Comparison of ENCODE assay signal across 24 cellular contexts in the genomic region with DNA sequence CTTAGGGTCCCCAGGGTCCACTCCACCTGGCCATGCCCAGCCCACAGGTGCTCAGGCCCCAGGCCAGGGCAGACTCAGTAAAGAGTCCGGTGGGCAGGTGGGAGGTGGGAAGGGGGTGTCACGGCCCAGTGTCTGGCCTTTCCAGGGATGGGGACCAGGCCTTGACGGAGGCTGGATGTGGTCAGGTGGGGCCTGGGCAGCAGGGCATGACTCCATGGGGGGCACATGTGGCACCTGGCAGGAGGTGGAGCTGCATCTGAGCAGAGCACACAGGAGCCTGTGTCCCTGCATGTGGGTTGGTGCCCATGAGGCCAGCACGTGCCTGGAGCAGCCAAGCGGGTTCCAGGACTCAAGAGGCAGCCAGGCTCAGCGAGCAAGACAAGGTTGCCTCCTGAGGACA.
DNase-seq lines count a peak whose midpoint lies in the region; ATAC-seq and TF ChIP-seq lines count a peak whose summit lies in the region.
"Had no signal": no experiment of that assay in that cellular context is flagged by ENCODE, and none has a peak within 500 bp of the region (broad histone marks: within the 10 kb centered on the region; RNA-seq: fewer than 3 reads in every experiment).

No MANE protein-coding gene starts in this region.

- H3K4me1 ChIP-seq in HEK293 (ENCODE audit: control insufficient read depth, insufficient read depth, low read length) = no peaks in the 10 kb centered on the region
- H3K4me1 ChIP-seq: A549, BE2C, HAP-1 had no signal

- peaks cover 20% of the 10 kb centered on the region for H3K27me3 Mint-ChIP-seq in chondrocyte (ENCODE audit: low read depth)

- ATAC-seq in Right ventricle myocardium inferior (no peak), left cardiac atrium (no peak)
- ATAC-seq: A549, GM23338 had no signal

- H3K36me3 ChIP-seq in HEK293 (ENCODE audit: control insufficient read depth in 2 of 2, insufficient read depth in 1 of 2, low read length in 2 of 2) = no peaks in the 10 kb centered on the region
- H3K36me3 ChIP-seq: BE2C; BLaER1 treated with 17β-estradiol and CSF1 and Interleukin-3, amounts not matched to agents 10 nM and 100 nM; HAP-1 had no signal

- intact Hi-C loops in Right ventricle myocardium inferior (cut with DNase I) (no loop called here), left cardiac atrium (cut with DNase I) (no loop called here)

- no peaks in the 10 kb centered on the region for H3K9me3 Mint-ChIP-seq in chondrocyte (ENCODE audit: low read depth)
- H3K9me3 Mint-ChIP-seq: CD4-positive, alpha-beta T cell; CD8-positive, alpha-beta memory T cell; GM23338 had no signal

- H3K4me3 Mint-ChIP-seq in chondrocyte (ENCODE audit: unreplicated experiment) = no peak overlapping the region
- H3K4me3 Mint-ChIP-seq: CD14-positive monocyte; CD4-positive, alpha-beta T cell; CD8-positive, alpha-beta memory T cell; GM23338 had no signal

- CTCF ChIA-PET in HEK293 (lab: Yijun Ruan, JAX) = no interaction called here

- peaks cover 4% of the 10 kb centered on the region for H3K4me1 Mint-ChIP-seq in chondrocyte (ENCODE audit: low read depth)

- POLR2A ChIA-PET in HEK293 (lab: Yijun Ruan, JAX) = no interaction called here

- DNase-seq in Right ventricle myocardium inferior (ENCODE audit: missing footprints) (peak; percentile 20), left cardiac atrium (no peak), chondrocyte (ENCODE audit: low spot score) (peak; percentile 85), left kidney (ENCODE audit: low read depth, low spot score) (peak; percentile 54), NCI-H526 treated with DMSO at 0.1 percent for 48 hours (lab: John Stamatoyannopoulos, UW) (no peak), D341Med (ENCODE audit: low spot score) (no peak), COLO829 (ENCODE audit: low spot score) (no peak)
- DNase-seq: 8988T; ACHN; AML-193; BE2C; Calu3; CD4-positive, alpha-beta T cell; CD8-positive, alpha-beta memory T cell; COR-L47; DMS153; DMS79 treated with DMSO at 0.1 percent for 48 hours; GF-D8 had no signal

- no peaks in the 10 kb centered on the region for H3K9me3 ChIP-seq in HEK293 (ENCODE audit: control insufficient read depth, insufficient read depth, low read depth, low read length)
- H3K9me3 ChIP-seq: A549, BE2C, HAP-1 had no signal

- no peaks in the 10 kb centered on the region for H3K36me3 Mint-ChIP-seq in chondrocyte (ENCODE audit: low read depth)
- H3K36me3 Mint-ChIP-seq: CD14-positive monocyte; CD8-positive, alpha-beta memory T cell had no signal

- H3K4me3 ChIP-seq in HEK293 (ENCODE audit: low read depth, low read length) = no peak overlapping the region
- H3K4me3 ChIP-seq: A549; BLaER1 treated with 17β-estradiol and CSF1 and Interleukin-3, amounts not matched to agents 10 nM and 100 nM; GM23338; HAP-1 had no signal

- H3K27ac ChIP-seq in HEK293 (ENCODE audit: extremely low read depth, low read depth, low read length) = no peak overlapping the region
- H3K27ac ChIP-seq: A549; BLaER1 treated with 17β-estradiol and CSF1 and Interleukin-3, amounts not matched to agents 10 nM and 100 nM had no signal

- TF ChIP-seq CTCF in HEK293 (tag by site-specific recombination; IDR thresholded peaks at IDR 0.05) = no peak
- TF ChIP-seq CTCF in chondrocyte (IDR thresholded peaks at IDR 0.05) = no peak

- H3K27ac Mint-ChIP-seq in chondrocyte (ENCODE audit: unreplicated experiment) = no peak overlapping the region
- H3K27ac Mint-ChIP-seq: CD14-positive monocyte; CD4-positive, alpha-beta T cell; GM23338 had no signal

TF ChIP-seq in HEK293, 187 proteins besides CTCF, POLR2A, EP300 and RAD21:
- no peak for TF ChIP-seq GLI4 (tag by site-specific recombination; IDR thresholded peaks at IDR 0.05)
- TF ChIP-seq GLIS2 (tag by site-specific recombination; IDR thresholded peaks at IDR 0.05) = 0 out of 2 replicates have a peak, but pooled peaks have one; percentile 18
TF ChIP-seq in HEK293: peak in this region for 1.

Comparison
In these comparisons a context has a peak if more than half of its experiments do, and no peak if none do; other contexts are left out.
1. DNase-seq: peak in Right ventricle myocardium inferior (single experiment), chondrocyte (single experiment) and left kidney (single experiment); none in left cardiac atrium (single experiment), NCI-H526 treated with DMSO at 0.1 percent for 48 hours (single experiment), D341Med (single experiment) and COLO829 (single experiment).